24 cellular contexts compared by ENCODE assay signal in genomic region chr4:41158274-41158673, GRCh38.
"Had no signal": no experiment of that assay in that cellular context is flagged by ENCODE, and none has a peak within 500 bp of the region (broad histone marks: within the 10 kb centered on the region; RNA-seq: fewer than 3 reads in every experiment).

No MANE protein-coding gene starts in this region.

- ATAC-seq: activated CD4-positive, alpha-beta T cell treated with anti-CD3 and anti-CD28 coated beads for 36 hours; activated T-cell treated with anti-CD3 and anti-CD28 coated beads, Interleukin-2, amount 50 U/mL, for 4 hours; gastrocnemius medialis; left ventricle myocardium superior; WTC11 had no signal

- H3K9me3 ChIP-seq: gastrocnemius medialis, mucosa of descending colon, sigmoid colon, spleen, testis, upper lobe of left lung had no signal

- H3K27ac Mint-ChIP-seq: activated CD4-positive, alpha-beta T cell treated with anti-CD3 and anti-CD28 coated beads for 36 hours; activated naive CD8-positive, alpha-beta T cell treated with anti-CD3 and anti-CD28 coated beads for 36 hours; activated T-helper 2 cell treated with anti-CD3 and anti-CD28 coated beads, Interferon-gamma antibody, Interleukin-2, Interleukin-4, amounts not matched to agents 10 μg/mL and 5 μg/mL and 100 μg/mL, durations not matched to agents 14 hours and 24 hours and 36 hours; memory B cell; naive B cell; T-helper 1 cell treated with Interleukin-12 subunit alpha and Interleukin-12 subunit beta and Interleukin-4 antibody, amounts not matched to agents 30 μg/mL and 1 μg/mL, for 36 hours; WTC11 had no signal

- H3K4me3 Mint-ChIP-seq: activated CD4-positive, alpha-beta T cell treated with anti-CD3 and anti-CD28 coated beads for 36 hours; activated naive CD8-positive, alpha-beta T cell treated with anti-CD3 and anti-CD28 coated beads for 36 hours; activated T-cell treated with anti-CD3 and anti-CD28 coated beads, Interleukin-2, amount 50 U/mL, for 4 hours; memory B cell; naive B cell; T-helper 1 cell treated with Interleukin-12 subunit alpha and Interleukin-12 subunit beta and Interleukin-4 antibody, amounts not matched to agents 30 μg/mL and 1 μg/mL, for 36 hours; WTC11 had no signal

- H3K27ac ChIP-seq: sigmoid colon, testis, upper lobe of left lung had no signal

- DNase-seq: activated CD4-positive, alpha-beta T cell treated with anti-CD3 and anti-CD28 coated beads for 36 hours; activated CD4-positive, alpha-beta T cell treated with anti-CD3 and anti-CD28 coated beads, Interleukin-2, amount 50 U/mL, for 4 hours; activated CD8-positive, alpha-beta memory T cell treated with anti-CD3 and anti-CD28 coated beads, Interleukin-2, amount 50 U/mL, for 48 hours; activated naive CD4-positive, alpha-beta T cell treated with Interleukin-2 at 50 U/mL for 16 hours; activated naive CD8-positive, alpha-beta T cell treated with anti-CD3 and anti-CD28 coated beads for 36 hours; activated T-cell treated with anti-CD3 and anti-CD28 coated beads, Interleukin-2, amount 50 U/mL, for 4 hours; cerebellar nuclear complex; gastrocnemius medialis; hippocampal formation; left ventricle myocardium superior; naive B cell; sigmoid colon; spleen; stimulated activated CD4-positive, alpha-beta T cell treated with anti-CD3 and anti-CD28 coated beads, Interleukin-4, amount 100 ng/mL, for 1 hour; stimulated activated naive CD4-positive, alpha-beta T cell; T1000; testis; upper lobe of left lung had no signal

- H3K36me3 ChIP-seq: gastrocnemius medialis, sigmoid colon, spleen, upper lobe of left lung had no signal

- H3K4me1 Mint-ChIP-seq: activated CD4-positive, alpha-beta T cell treated with anti-CD3 and anti-CD28 coated beads for 36 hours; activated naive CD8-positive, alpha-beta T cell treated with anti-CD3 and anti-CD28 coated beads for 36 hours; memory B cell; naive B cell had no signal

- H3K36me3 Mint-ChIP-seq: activated naive CD8-positive, alpha-beta T cell treated with anti-CD3 and anti-CD28 coated beads for 36 hours; memory B cell; naive B cell; WTC11 had no signal

- H3K4me3 ChIP-seq: gastrocnemius medialis, mucosa of descending colon, sigmoid colon, spleen, testis, upper lobe of left lung had no signal

- H3K27me3 ChIP-seq: gastrocnemius medialis, sigmoid colon, spleen, testis, upper lobe of left lung had no signal

- H3K9me3 Mint-ChIP-seq: activated naive CD8-positive, alpha-beta T cell treated with anti-CD3 and anti-CD28 coated beads for 36 hours; activated T-cell treated with anti-CD3 and anti-CD28 coated beads, Interleukin-2, amount 50 U/mL, for 4 hours; activated T-helper 2 cell treated with anti-CD3 and anti-CD28 coated beads, Interferon-gamma antibody, Interleukin-2, Interleukin-4, amounts not matched to agents 10 μg/mL and 5 μg/mL and 100 μg/mL, durations not matched to agents 14 hours and 24 hours and 36 hours; T-helper 1 cell treated with Interleukin-12 subunit alpha and Interleukin-12 subunit beta and Interleukin-4 antibody, amounts not matched to agents 30 μg/mL and 1 μg/mL, for 36 hours had no signal

- FAIRE-seq: endometrium had no signal
